In the genomic region with DNA sequence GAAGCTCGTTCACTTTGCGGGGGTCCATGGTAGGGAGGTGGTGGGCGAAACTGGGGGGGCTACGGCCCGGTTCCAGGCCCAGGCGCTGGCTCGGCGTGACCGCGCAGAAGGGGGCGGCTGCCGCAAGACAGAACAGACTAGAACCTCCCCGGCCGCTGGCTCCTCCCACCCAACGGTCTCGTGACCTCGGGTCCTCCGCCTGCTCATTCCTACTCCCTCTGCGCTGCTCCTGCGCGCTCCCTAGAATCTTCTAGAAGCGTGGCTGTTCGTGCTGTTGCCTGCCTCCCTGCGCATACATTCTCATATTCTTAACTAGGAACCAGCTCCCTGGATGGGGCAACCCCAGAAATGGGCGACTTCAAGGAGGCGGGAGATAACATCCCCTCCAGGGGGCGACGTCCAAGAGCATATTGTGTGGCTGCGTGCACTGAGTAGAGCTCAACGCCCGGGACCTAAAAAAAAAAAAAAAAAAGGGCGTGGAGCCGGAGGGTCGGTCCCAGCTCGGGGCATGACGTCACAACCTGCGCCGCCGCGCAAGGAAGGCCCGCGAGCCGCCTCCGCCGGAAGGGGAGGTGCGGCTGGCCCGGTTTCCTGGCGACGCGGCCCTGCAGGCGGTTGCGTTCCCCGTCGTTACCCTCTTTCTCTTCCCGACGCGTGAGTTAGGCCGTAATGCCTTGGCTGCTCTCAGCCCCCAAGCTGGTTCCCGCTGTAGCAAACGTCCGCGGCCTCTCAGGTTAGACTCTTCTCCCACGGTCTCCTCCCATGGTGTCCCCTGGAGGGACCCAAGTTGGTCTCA, we compare ENCODE assay signal across 1 cellular context.
TF ChIP-seq lines count a peak whose summit lies in the region.

Gene ST13, minus strand, starts transcription at position 127 of the 796 bp plus-strand sequence. Its CDS starts 99 bp downstream, at position 28.
Gene XPNPEP3, plus strand, starts transcription at position 636 of the 796 bp plus-strand sequence. Its CDS starts 34 bp downstream, at position 670.

TF ChIP-seq in HepG2, 621 proteins besides CTCF, POLR2A, EP300 and RAD21 (continued from another document and continues in another):
- no peak for TF ChIP-seq TFAP4 (IDR thresholded peaks at IDR 0.05; ENCODE audit: borderline replicate concordance, low read depth)
- no peak; the same call in 1 of the 2 replicates for TF ChIP-seq CBFB (CRISPR knock-in tag; IDR thresholded peaks at IDR 0.05)
- no peak for TF ChIP-seq ZNF264 (CRISPR knock-in tag; IDR thresholded peaks at IDR 0.05)
- peak; percentile 70; the same call in 1 of the 2 replicates for TF ChIP-seq ZNF780A (CRISPR knock-in tag; IDR thresholded peaks at IDR 0.05)
- TF ChIP-seq SYNCRIP (IDR thresholded peaks at IDR 0.05; ENCODE audit: insufficient read depth, low read depth, low read length), result no peak
- TF ChIP-seq ZNF142 (CRISPR knock-in tag; IDR thresholded peaks at IDR 0.05), result no peak; the same call in 1 of the 2 replicates
- no peak for TF ChIP-seq FOSL2 (CRISPR knock-in tag; IDR thresholded peaks at IDR 0.05)
- peak; percentile 59; the same call in 1 of the 2 replicates for TF ChIP-seq ZBTB26 (CRISPR knock-in tag; IDR thresholded peaks at IDR 0.05; ENCODE audit: borderline replicate concordance)
- no peak for TF ChIP-seq TIGD3 (CRISPR knock-in tag; IDR thresholded peaks at IDR 0.05; ENCODE audit: borderline replicate concordance)
- TF ChIP-seq, protein P1, sequence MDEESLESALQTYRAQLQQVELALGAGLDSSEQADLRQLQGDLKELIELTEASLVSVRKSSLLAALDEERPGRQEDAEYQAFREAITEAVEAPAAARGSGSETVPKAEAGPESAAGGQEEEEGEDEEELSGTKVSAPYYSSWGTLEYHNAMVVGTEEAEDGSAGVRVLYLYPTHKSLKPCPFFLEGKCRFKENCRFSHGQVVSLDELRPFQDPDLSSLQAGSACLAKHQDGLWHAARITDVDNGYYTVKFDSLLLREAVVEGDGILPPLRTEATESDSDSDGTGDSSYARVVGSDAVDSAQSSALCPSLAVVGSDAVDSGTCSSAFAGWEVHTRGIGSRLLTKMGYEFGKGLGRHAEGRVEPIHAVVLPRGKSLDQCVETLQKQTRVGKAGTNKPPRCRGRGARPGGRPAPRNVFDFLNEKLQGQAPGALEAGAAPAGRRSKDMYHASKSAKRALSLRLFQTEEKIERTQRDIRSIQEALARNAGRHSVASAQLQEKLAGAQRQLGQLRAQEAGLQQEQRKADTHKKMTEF (CRISPR knock-in tag; IDR thresholded peaks at IDR 0.05), result peak; percentile 97
- no peak for TF ChIP-seq KLF13 (CRISPR knock-in tag; IDR thresholded peaks at IDR 0.05)
- TF ChIP-seq ZNF615 (CRISPR knock-in tag; IDR thresholded peaks at IDR 0.05; ENCODE audit: borderline replicate concordance), result no peak
- TF ChIP-seq UBTF (CRISPR knock-in tag; IDR thresholded peaks at IDR 0.05), result peak; percentile 18; the same call in 1 of the 2 replicates
- TF ChIP-seq SIX1 (CRISPR knock-in tag; IDR thresholded peaks at IDR 0.05; ENCODE audit: borderline replicate concordance), result no peak; the same call in 1 of the 2 replicates
- no peak for TF ChIP-seq ETV6 (CRISPR knock-in tag; conservative IDR thresholded peaks at IDR 0.05)
- TF ChIP-seq TEAD2 (CRISPR knock-in tag; IDR thresholded peaks at IDR 0.05), result no peak
- peak; percentile 34; the same call in 1 of the 2 replicates for TF ChIP-seq CEBPG (CRISPR knock-in tag; IDR thresholded peaks at IDR 0.05)
- 0 out of 2 replicates have a peak, but pooled peaks have one; percentile 26 for TF ChIP-seq ZNF12 (CRISPR knock-in tag; IDR thresholded peaks at IDR 0.05)
- TF ChIP-seq SOX5 (CRISPR knock-in tag; IDR thresholded peaks at IDR 0.05; ENCODE audit: borderline replicate concordance), result 0 out of 2 replicates have a peak, but pooled peaks have one; percentile 19
- peak; percentile 83 for TF ChIP-seq ZNF878 (CRISPR knock-in tag; IDR thresholded peaks at IDR 0.05)
- TF ChIP-seq KLF11 (CRISPR knock-in tag; IDR thresholded peaks at IDR 0.05), result peak; percentile 49; the same call in 1 of the 2 replicates
- TF ChIP-seq ZFYVE20 (CRISPR knock-in tag; IDR thresholded peaks at IDR 0.05; ENCODE audit: borderline replicate concordance, low read depth), result no peak
- TF ChIP-seq ZNF292 (CRISPR knock-in tag; IDR thresholded peaks at IDR 0.05; ENCODE audit: borderline replicate concordance, low read depth), result no peak
- no peak for TF ChIP-seq SSRP1 (CRISPR knock-in tag; IDR thresholded peaks at IDR 0.05)
- TF ChIP-seq, protein P2, sequence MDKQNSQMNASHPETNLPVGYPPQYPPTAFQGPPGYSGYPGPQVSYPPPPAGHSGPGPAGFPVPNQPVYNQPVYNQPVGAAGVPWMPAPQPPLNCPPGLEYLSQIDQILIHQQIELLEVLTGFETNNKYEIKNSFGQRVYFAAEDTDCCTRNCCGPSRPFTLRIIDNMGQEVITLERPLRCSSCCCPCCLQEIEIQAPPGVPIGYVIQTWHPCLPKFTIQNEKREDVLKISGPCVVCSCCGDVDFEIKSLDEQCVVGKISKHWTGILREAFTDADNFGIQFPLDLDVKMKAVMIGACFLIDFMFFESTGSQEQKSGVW (CRISPR knock-in tag; IDR thresholded peaks at IDR 0.05; ENCODE audit: borderline replicate concordance), result no peak
- TF ChIP-seq TRIM24 (CRISPR knock-in tag; IDR thresholded peaks at IDR 0.05), result no peak
- TF ChIP-seq HMGXB4 (CRISPR knock-in tag; IDR thresholded peaks at IDR 0.05; ENCODE audit: borderline replicate concordance in 1 of 2, low read depth in 1 of 2), result peak; percentile 78 to 91; a peak in 3 of 4 replicates
- no peak; the same call in 1 of the 2 replicates for TF ChIP-seq SNAPC2 (CRISPR knock-in tag; IDR thresholded peaks at IDR 0.05)
- TF ChIP-seq SALL1 (CRISPR knock-in tag; IDR thresholded peaks at IDR 0.05), result peak; percentile 62
- TF ChIP-seq ZNF33A (CRISPR knock-in tag; IDR thresholded peaks at IDR 0.05; ENCODE audit: borderline replicate concordance), result peak; percentile 79; the same call in 1 of the 2 replicates
- TF ChIP-seq ZNF740 (CRISPR knock-in tag; IDR thresholded peaks at IDR 0.05), result no peak; the same call in 1 of the 2 replicates
- TF ChIP-seq ZNF563 (CRISPR knock-in tag; IDR thresholded peaks at IDR 0.05), result peak; percentile 58
- TF ChIP-seq, protein P3, sequence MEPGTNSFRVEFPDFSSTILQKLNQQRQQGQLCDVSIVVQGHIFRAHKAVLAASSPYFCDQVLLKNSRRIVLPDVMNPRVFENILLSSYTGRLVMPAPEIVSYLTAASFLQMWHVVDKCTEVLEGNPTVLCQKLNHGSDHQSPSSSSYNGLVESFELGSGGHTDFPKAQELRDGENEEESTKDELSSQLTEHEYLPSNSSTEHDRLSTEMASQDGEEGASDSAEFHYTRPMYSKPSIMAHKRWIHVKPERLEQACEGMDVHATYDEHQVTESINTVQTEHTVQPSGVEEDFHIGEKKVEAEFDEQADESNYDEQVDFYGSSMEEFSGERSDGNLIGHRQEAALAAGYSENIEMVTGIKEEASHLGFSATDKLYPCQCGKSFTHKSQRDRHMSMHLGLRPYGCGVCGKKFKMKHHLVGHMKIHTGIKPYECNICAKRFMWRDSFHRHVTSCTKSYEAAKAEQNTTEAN (CRISPR knock-in tag; conservative IDR thresholded peaks at IDR 0.05), result peak; percentile 50; the same call in 1 of the 2 replicates
- TF ChIP-seq KLF6 (CRISPR knock-in tag; IDR thresholded peaks at IDR 0.05), result peak; percentile 89
- TF ChIP-seq POLR2G (IDR thresholded peaks at IDR 0.05; ENCODE audit: low read depth, low read length), result peak; percentile 86
- peak; percentile 56; the same call in 1 of the 2 replicates for TF ChIP-seq ZNF788 (CRISPR knock-in tag; IDR thresholded peaks at IDR 0.05; ENCODE audit: borderline replicate concordance)
- no peak for TF ChIP-seq TCF7L2 (IDR thresholded peaks at IDR 0.05; ENCODE audit: low read depth, low read length)
- no peak for TF ChIP-seq SETDB1 (CRISPR knock-in tag; IDR thresholded peaks at IDR 0.05; ENCODE audit: borderline replicate concordance)
- no peak for TF ChIP-seq ZNF282 (IDR thresholded peaks at IDR 0.05; ENCODE audit: partially characterized antibody)
